In the genomic region with DNA sequence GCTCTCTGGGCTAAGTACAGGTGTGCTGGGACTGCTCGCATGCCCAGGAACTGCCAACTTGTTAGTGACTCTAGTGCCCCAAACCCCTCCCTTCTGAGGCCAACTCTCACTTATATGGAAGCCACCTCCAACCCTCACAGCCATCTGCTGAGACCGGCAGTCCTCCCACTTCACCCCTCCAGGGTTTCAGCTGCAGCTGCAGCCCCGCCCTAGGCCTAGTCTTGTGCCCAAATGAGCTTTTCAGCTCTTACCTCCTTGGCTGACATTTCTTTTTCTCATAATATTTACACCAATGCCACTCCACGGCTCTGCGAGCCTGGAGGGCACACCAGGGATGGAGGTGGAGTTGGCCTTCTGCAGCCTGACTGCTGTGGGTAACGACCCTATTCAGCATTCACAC, we compare ENCODE assay signal across 16 cellular contexts.
"Had no signal": no experiment of that assay in that cellular context is flagged by ENCODE, and none has a peak within 500 bp of the region (broad histone marks: within the 10 kb centered on the region; RNA-seq: fewer than 3 reads in every experiment).

No MANE protein-coding gene starts in this region.

- H3K36me3 Mint-ChIP-seq: T-cell had no signal

- H3K4me3 ChIP-seq: ovary, right lobe of liver, smooth muscle cell had no signal

- H3K9me3 ChIP-seq: ovary, right lobe of liver had no signal

- H3K27me3 ChIP-seq: brain microvascular endothelial cell, ovary, right lobe of liver had no signal

- H3K27ac ChIP-seq: brain microvascular endothelial cell, right lobe of liver had no signal

- DNase-seq: activated CD4-positive, alpha-beta T cell treated with anti-CD3 and anti-CD28 coated beads, Interleukin-2, amount 10 ng/mL, durations not matched to agents 7 days and 5 days; activated CD8-positive, alpha-beta memory T cell treated with anti-CD3 and anti-CD28 coated beads, Interleukin-2, amount 50 U/mL, for 4 hours; activated CD8-positive, alpha-beta T cell treated with anti-CD3 and anti-CD28 coated beads, Interleukin-2, amount 10 ng/mL, durations not matched to agents 7 days and 5 days; activated effector memory CD4-positive, alpha-beta T cell treated with anti-CD3 and anti-CD28 coated beads, Interleukin-2, amount 50 U/mL, for 16 hours; activated naive CD4-positive, alpha-beta T cell treated with anti-CD3 and anti-CD28 coated beads, Interleukin-2, amount 50 U/mL, for 16 hours; activated T-cell treated with anti-CD3 and anti-CD28 coated beads, Interleukin-2, amount 50 U/mL, for 48 hours; aorta; brain microvascular endothelial cell; central memory CD4-positive, alpha-beta T cell; left ventricle myocardium superior; stimulated activated CD4-positive, alpha-beta T cell treated with anti-CD3 and anti-CD28 coated beads, Interleukin-4, amount 100 ng/mL, for 1 hour; T-helper 9 cell had no signal

- H3K27ac Mint-ChIP-seq: activated CD4-positive, alpha-beta T cell treated with anti-CD3 and anti-CD28 coated beads, Interleukin-2, amount 10 ng/mL, durations not matched to agents 7 days and 5 days; activated CD8-positive, alpha-beta T cell treated with anti-CD3 and anti-CD28 coated beads, Interleukin-2, amount 10 ng/mL, durations not matched to agents 7 days and 5 days had no signal

- H3K4me1 ChIP-seq: right lobe of liver had no signal

- H3K4me3 Mint-ChIP-seq: activated CD4-positive, alpha-beta T cell treated with anti-CD3 and anti-CD28 coated beads, Interleukin-2, amount 10 ng/mL, durations not matched to agents 7 days and 5 days; activated CD8-positive, alpha-beta T cell treated with anti-CD3 and anti-CD28 coated beads, Interleukin-2, amount 10 ng/mL, durations not matched to agents 7 days and 5 days; T-cell had no signal

- H3K36me3 ChIP-seq: brain microvascular endothelial cell, ovary, right lobe of liver had no signal
